ENCODE assay signal across 10 cellular contexts in genomic region chr1:204826970-204827369, GRCh38. TPM values are rescaled to one million over a fixed set of nuclear protein-coding genes. Genes with fewer than 3 reads are reported as not detected.
DNase-seq lines count a peak whose midpoint lies in the region; ATAC-seq and TF ChIP-seq lines count a peak whose summit lies in the region.
"Had no signal": no experiment of that assay in that cellular context is flagged by ENCODE, and none has a peak within 500 bp of the region (broad histone marks: within the 10 kb centered on the region; RNA-seq: fewer than 3 reads in every experiment).

No MANE protein-coding gene starts in this region.

- no peak for TF ChIP-seq POLR2A in sigmoid colon (IDR thresholded peaks at IDR 0.05)

- peak overlapping the region in 4 of 5 experiments; percentile 38 to 54 (median 47) for H3K4me3 Mint-ChIP-seq in brain

- H3K27ac ChIP-seq in sigmoid colon, result peak overlapping the region in 1 of 4 donors; percentile 93

- H3K27me3 ChIP-seq in sigmoid colon, result no peaks in the 10 kb centered on the region

- H3K27ac Mint-ChIP-seq in brain, result no peak overlapping the region

- peaks cover 44% of the 10 kb centered on the region for H3K27me3 Mint-ChIP-seq in brain

- TF ChIP-seq EP300 in sigmoid colon (IDR thresholded peaks at IDR 0.05), result no peak

- peaks cover 36% of the 10 kb centered on the region for H3K4me1 Mint-ChIP-seq in brain

- H3K4me1 ChIP-seq in sigmoid colon, result peaks cover 0 to 56% (median 35%) of the 10 kb centered on the region in 4 donors
- H3K4me1 ChIP-seq: Caco-2 had no signal

- TF ChIP-seq CTCF in brain (conservative IDR thresholded peaks at IDR 0.05) (no peak), sigmoid colon (IDR thresholded peaks at IDR 0.05) (no peak)

- DNase-seq in SHP77 (lab: John Stamatoyannopoulos, UW), result peak; percentile 57 to 76
- DNase-seq in SHP77 treated with DMSO at 0.1 percent for 48 hours (lab: John Stamatoyannopoulos, UW), result no peak
- DNase-seq in HT-29 (ENCODE audit: low spot score), result peak; percentile 43
- peak; percentile 66 for DNase-seq in pons (ENCODE audit: low spot score)
- no peak for DNase-seq in NCI-H2196 treated with DMSO at 0.1 percent for 48 hours (lab: John Stamatoyannopoulos, UW; ENCODE audit: unreplicated experiment)
- DNase-seq in sigmoid colon, result no peak
- DNase-seq: T-helper 1 cell had no signal

- H3K4me3 ChIP-seq in sigmoid colon, result no peak overlapping the region

- no peaks in the 10 kb centered on the region for H3K9me3 Mint-ChIP-seq in brain

- no peaks in the 10 kb centered on the region for H3K9me3 ChIP-seq in sigmoid colon
- H3K9me3 ChIP-seq: Caco-2 had no signal

- intact Hi-C loops in sigmoid colon (cut with DNase I), result no loop called here

- no peaks in the 10 kb centered on the region for H3K36me3 ChIP-seq in sigmoid colon

- WGBS in sigmoid colon, 2 donors, result 41 to 51% methylated on average over 4 of the region's 4 CpGs

- no peak for ATAC-seq in HG03159 (IDR thresholded peaks at IDR 0.05; ENCODE audit: unreplicated experiment)

- H3K36me3 Mint-ChIP-seq in brain, result no peaks in the 10 kb centered on the region

RNA-seq across cellular contexts. Expression of gene NFASC, which starts 43.7 kb away (rescaled TPM):
- total RNA-seq in HT-29 (2014; rRNA removed; shearing (Covaris generic)), result not detected in 2 replicates
- polyA plus RNA-seq in brain (ENCODE audit: insufficient read depth, low read depth, low replicate concordance) (54.4 TPM), sigmoid colon (1 to 10 TPM in 2 of 3 donors, under 1 TPM in 1; 0.46 to 8.9 (median 1.2) TPM)
- 100 to 1,000 TPM in 1 of 4 donors, 10 to 100 TPM in 3; 17.6 to 105 (median 25.3) TPM for total RNA-seq in sigmoid colon

Comparison
In these comparisons a context has a peak if more than half of its experiments do, and no peak if none do; other contexts are left out.
1. DNase-seq: peak in SHP77 (2 of 2), HT-29 (single experiment) and pons (single experiment); none in SHP77 treated with DMSO at 0.1 percent for 48 hours (single experiment), NCI-H2196 treated with DMSO at 0.1 percent for 48 hours (single experiment) and sigmoid colon (single experiment).
2. RNA of gene NFASC, which starts 43.7 kb away (total RNA-seq): 17.6 to 105 TPM in sigmoid colon; not detected in HT-29; every median in the first group is over 10 times any median in the second.